ENCODE assay signal across 8 cellular contexts in genomic region chr22:32801436-32802290, GRCh38. TPM values are rescaled to one million over a fixed set of nuclear protein-coding genes. Genes with fewer than 3 reads are reported as not detected.
DNase-seq lines count a peak whose midpoint lies in the region; ATAC-seq and TF ChIP-seq lines count a peak whose summit lies in the region.

Gene TIMP3 (plus strand): TSS chr22:32801705. CDS start chr22:32802002, 297 bp downstream.

- CTCF ChIA-PET in AG04449 (lab: Yijun Ruan, JAX), result interaction anchor here (2.9 to 17.3 kb wide), 5 partner anchors 15 to 273 kb away, joined by 19 to 578 read pairs (median 93); no protein-coding TSS in a partner anchor

- H3K4me1 ChIP-seq in HUES64 (ENCODE audit: insufficient read depth, low read length) (peaks cover 24% of the 10 kb centered on the region), hepatocyte (ENCODE audit: insufficient read depth) (peaks cover 26% of the 10 kb centered on the region), prostate gland (replicated peaks) (no peaks in the 10 kb centered on the region)

- no peak for ATAC-seq in HG02571 (IDR thresholded peaks at IDR 0.05; ENCODE audit: unreplicated experiment)

- no peaks in the 10 kb centered on the region for H3K9me3 ChIP-seq in HUES64 (ENCODE audit: insufficient read depth, low read depth, low read length)
- no peaks in the 10 kb centered on the region for H3K9me3 ChIP-seq in hepatocyte (ENCODE audit: low read depth)
- H3K9me3 ChIP-seq in prostate gland, result no peaks in the 10 kb centered on the region

- H3K4me3 ChIP-seq in AG04449 (ENCODE audit: low read depth, low read length) (peak within 1 kb of the TSS; percentile 77), HUES64 (ENCODE audit: low read length) (peak within 1 kb of the TSS; percentile 64), astrocyte of the spinal cord (ENCODE audit: low read depth, low read length) (peak within 1 kb of the TSS; percentile 88), hepatocyte (peak within 1 kb of the TSS; percentile 96), prostate gland (peak within 1 kb of the TSS; percentile 56 to 70)

- no peaks in the 10 kb centered on the region for H3K9me2 ChIP-seq in hepatocyte (replicated peaks; ENCODE audit: insufficient read depth)

- in situ Hi-C loops in astrocyte of the spinal cord (cut with HindIII; ENCODE audit: low sequenced_read_pairs), result no loop called here

- H2AFZ ChIP-seq in hepatocyte, result peak within 1 kb of the TSS; percentile 62

- peak; percentile 88 for TF ChIP-seq POLR2A in prostate gland (IDR thresholded peaks at IDR 0.05)

- under 1% methylated on average over 88 of the region's 88 CpGs for WGBS in HUES64
- WGBS in hepatocyte (ENCODE audit: low lambda C conversion rate, missing lambda C conversion rate), result 1% methylated on average over 48 of the region's 88 CpGs
- under 1% methylated on average over 58 of the region's 88 CpGs for WGBS in prostate gland

- H3K36me3 ChIP-seq in HUES64 (ENCODE audit: insufficient read depth, low read length) (no peaks in the 10 kb centered on the region), hepatocyte (replicated peaks; ENCODE audit: insufficient read depth, low read depth) (no peaks in the 10 kb centered on the region), prostate gland (no peaks in the 10 kb centered on the region)

- TF ChIP-seq CTCF in AG04449 (IDR thresholded peaks at IDR 0.05; ENCODE audit: insufficient read depth, low read length, missing control alignments) (no peak), astrocyte of the spinal cord (IDR thresholded peaks at IDR 0.05; ENCODE audit: low read depth, low read length) (no peak), hepatocyte (IDR thresholded peaks at IDR 0.05; ENCODE audit: poor library complexity) (no peak), prostate gland (IDR thresholded peaks at IDR 0.05) (no peak), GM20000 (IDR thresholded peaks at IDR 0.05; ENCODE audit: extremely low read depth, missing control alignments) (no peak)

- POLR2A ChIA-PET in AG04449 (lab: Yijun Ruan, JAX), result interaction anchor here (0.6 to 5.9 kb wide), 36 partner anchors 9 to 632 kb away, joined by 3 to 96 read pairs (median 4); partner anchors contain the start of gene FBXO7

- intact Hi-C loops in prostate gland (cut with DNase I), result loop anchor here (2.0 to 10.0 kb wide), 5 partner anchors 49 to 186 kb away; no protein-coding TSS in a partner anchor

- H3K4me2 ChIP-seq in hepatocyte, result peak within 1 kb of the TSS; percentile 87

- peaks cover 23% of the 10 kb centered on the region for H4K20me1 ChIP-seq in hepatocyte (ENCODE audit: insufficient read depth, poor library complexity, severe bottlenecking)

- H3K27ac ChIP-seq in HUES64 (ENCODE audit: low read depth, low read length), result no peak within 1 kb of the TSS
- H3K27ac ChIP-seq in hepatocyte, result peak within 1 kb of the TSS; percentile 64
- peak within 1 kb of the TSS; percentile 75 to 87 for H3K27ac ChIP-seq in prostate gland

- DNase-seq in AG04449 (ENCODE audit: low read depth, low spot score), result no peak
- DNase-seq in astrocyte of the spinal cord (ENCODE audit: low read depth, low spot score), result peak; percentile 85
- peak; percentile 89 for DNase-seq in hepatocyte (ENCODE audit: low spot score)
- DNase-seq in prostate gland (ENCODE audit: low spot score), result peak; percentile 74
- no peak for DNase-seq in NCI-H146 (lab: John Stamatoyannopoulos, UW)
- DNase-seq in GM20000 (ENCODE audit: low spot score), result no peak

- H3K79me2 ChIP-seq in hepatocyte, result peaks cover 49% of the 10 kb centered on the region

- peak within 1 kb of the TSS; percentile 69 for H3K9ac ChIP-seq in HUES64 (ENCODE audit: low read depth, low read length)

- H3K27me3 ChIP-seq in HUES64 (ENCODE audit: insufficient read depth, low read length) (peaks cover 26% of the 10 kb centered on the region), hepatocyte (no peaks in the 10 kb centered on the region), prostate gland (replicated peaks; ENCODE audit: insufficient read depth) (peaks cover 4% of the 10 kb centered on the region)

RNA-seq across cellular contexts. Expression of gene TIMP3, which starts in this region (rescaled TPM):
- 3.1 TPM for polyA plus RNA-seq in HUES64 (2013, experiment 1 of 2)
- polyA plus RNA-seq in HUES64 (2013, experiment 2 of 2), result 4.1 TPM
- total RNA-seq in hepatocyte (92.3 and 96.1 TPM in 2 replicates), prostate gland (100 to 1,000 TPM; 148 to 397 TPM)
- 76.6 and 91.6 TPM in 2 replicates for polyA plus RNA-seq in hepatocyte

Comparison
In these comparisons a context has a peak if more than half of its experiments do, and no peak if none do; other contexts are left out.
1. DNase-seq: peak in astrocyte of the spinal cord (single experiment), hepatocyte (single experiment) and prostate gland (single experiment); none in AG04449 (single experiment), NCI-H146 (single experiment) and GM20000 (single experiment).
2. Peak in every context shown above with its lines, with median percentiles within 50 percentile points of each other: H3K4me3 ChIP-seq.